34 cellular contexts compared by ENCODE assay signal in the genomic region with DNA sequence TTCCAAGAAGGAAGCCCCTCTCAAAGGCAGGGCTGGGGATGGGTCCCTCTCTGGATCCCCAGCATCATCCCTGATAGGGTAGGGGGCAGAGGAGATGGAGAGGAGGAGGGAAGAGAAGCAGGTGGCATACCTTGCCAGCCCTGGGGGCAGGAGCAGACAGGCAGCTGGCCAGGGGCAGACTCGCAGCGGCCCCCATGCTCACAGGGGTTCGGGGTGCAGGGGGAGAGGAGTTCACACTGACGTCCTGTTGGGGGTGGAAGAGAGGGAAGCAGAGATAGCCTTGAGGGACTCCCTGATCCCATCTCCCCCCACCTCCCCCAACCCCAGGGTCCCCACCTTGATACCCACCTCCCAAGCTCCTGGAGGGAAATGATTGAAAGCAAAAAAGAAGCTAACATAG. TPM values are rescaled to one million over a fixed set of nuclear protein-coding genes. Genes with fewer than 3 reads are reported as not detected.
"Had no signal": no experiment of that assay in that cellular context is flagged by ENCODE, and none has a peak within 500 bp of the region (broad histone marks: within the 10 kb centered on the region; RNA-seq: fewer than 3 reads in every experiment).

No MANE protein-coding gene starts in this region.

- H3K4me1 Mint-ChIP-seq: activated CD4-positive, alpha-beta memory T cell treated with anti-CD3 and anti-CD28 coated beads, Interleukin-2, amount 10 ng/mL, durations not matched to agents 7 days and 5 days; activated CD4-positive, alpha-beta T cell treated with anti-CD3 and anti-CD28 coated beads for 36 hours; activated CD4-positive, alpha-beta T cell treated with anti-CD3 and anti-CD28 coated beads, Interleukin-2, amount 10 ng/mL, durations not matched to agents 7 days and 5 days; activated CD8-positive, alpha-beta memory T cell treated with anti-CD3 and anti-CD28 coated beads, Interleukin-2, amount 10 ng/mL, durations not matched to agents 7 days and 5 days; activated naive CD8-positive, alpha-beta T cell treated with anti-CD3 and anti-CD28 coated beads for 36 hours had no signal

- H3K27me3 ChIP-seq: adrenal gland, body of pancreas, brain microvascular endothelial cell, breast epithelium had no signal

- H3K27me3 Mint-ChIP-seq: activated CD4-positive, alpha-beta memory T cell treated with anti-CD3 and anti-CD28 coated beads, Interleukin-2, amount 10 ng/mL, durations not matched to agents 7 days and 5 days; activated CD4-positive, alpha-beta T cell treated with anti-CD3 and anti-CD28 coated beads, Interleukin-2, amount 10 ng/mL, durations not matched to agents 7 days and 5 days; activated CD8-positive, alpha-beta memory T cell treated with anti-CD3 and anti-CD28 coated beads, Interleukin-2, amount 10 ng/mL, durations not matched to agents 7 days and 5 days; activated naive CD8-positive, alpha-beta T cell treated with anti-CD3 and anti-CD28 coated beads for 36 hours had no signal

- H3K36me3 ChIP-seq: adrenal gland, breast epithelium, WERI-Rb-1 had no signal

- H3K9me3 Mint-ChIP-seq: activated CD4-positive, alpha-beta memory T cell treated with anti-CD3 and anti-CD28 coated beads, Interleukin-2, amount 10 ng/mL, durations not matched to agents 7 days and 5 days; activated naive CD4-positive, alpha-beta T cell treated with anti-CD3 and anti-CD28 coated beads, Interleukin-2, amount 50 U/mL, for 72 hours; activated naive CD8-positive, alpha-beta T cell treated with anti-CD3 and anti-CD28 coated beads for 36 hours; activated T-cell treated with anti-CD3 and anti-CD28 coated beads, Interleukin-2, amount 50 U/mL, for 24 hours; activated T-helper 2 cell treated with anti-CD3 and anti-CD28 coated beads, Interferon-gamma antibody, Interleukin-2, Interleukin-4, amounts not matched to agents 10 μg/mL and 5 μg/mL and 100 μg/mL, durations not matched to agents 14 hours and 24 hours and 36 hours; T-helper 1 cell treated with Interleukin-12 subunit alpha and Interleukin-12 subunit beta and Interleukin-4 antibody, amounts not matched to agents 30 μg/mL and 1 μg/mL, for 36 hours; T-helper 2 cell treated with Interferon-gamma antibody and Interleukin-4, amounts not matched to agents 5 μg/mL and 100 μg/mL, for 36 hours; WTC11 had no signal

- DNase-seq: activated CD4-positive, alpha-beta memory T cell treated with anti-CD3 and anti-CD28 coated beads, Interleukin-2, amount 10 ng/mL, durations not matched to agents 7 days and 5 days; activated CD4-positive, alpha-beta T cell treated with anti-CD3 and anti-CD28 coated beads for 1 hour; activated CD4-positive, alpha-beta T cell treated with anti-CD3 and anti-CD28 coated beads for 36 hours; activated CD4-positive, alpha-beta T cell treated with anti-CD3 and anti-CD28 coated beads for 48 hours; activated CD4-positive, alpha-beta T cell treated with anti-CD3 and anti-CD28 coated beads, Interleukin-2, amount 10 ng/mL, durations not matched to agents 7 days and 5 days; activated CD4-positive, alpha-beta T cell treated with anti-CD3 and anti-CD28 coated beads, Interleukin-2, amount 50 U/mL, for 48 hours; activated CD4-positive, CD25-positive, alpha-beta regulatory T cell; activated CD8-positive, alpha-beta memory T cell treated with anti-CD3 and anti-CD28 coated beads for 24 hours; activated CD8-positive, alpha-beta memory T cell treated with anti-CD3 and anti-CD28 coated beads, Interleukin-2, amount 10 ng/mL, durations not matched to agents 7 days and 5 days; activated CD8-positive, alpha-beta memory T cell treated with anti-CD3 and anti-CD28 coated beads, Interleukin-2, amount 50 U/mL, for 48 hours; activated CD8-positive, alpha-beta T cell treated with anti-CD3 and anti-CD28 coated beads, Interleukin-2, amount 10 ng/mL, durations not matched to agents 7 days and 5 days; activated effector memory CD4-positive, alpha-beta T cell treated with Interleukin-2 at 50 U/mL for 16 hours; activated gamma-delta T cell; activated naive CD4-positive, alpha-beta T cell treated with anti-CD3 and anti-CD28 coated beads, Interleukin-2, amount 50 U/mL, for 16 hours; activated naive CD4-positive, alpha-beta T cell treated with Interleukin-2 at 50 U/mL for 16 hours; activated naive CD8-positive, alpha-beta T cell treated with anti-CD3 and anti-CD28 coated beads for 36 hours; activated T-cell treated with anti-CD3 and anti-CD28 coated beads, Interleukin-2, amount 50 U/mL, for 24 hours; activated T-cell treated with anti-CD3 and anti-CD28 coated beads, Interleukin-2, amount 50 U/mL, for 48 hours; adrenal gland; amniotic stem cell; aorta; body of pancreas; brain microvascular endothelial cell; central memory CD4-positive, alpha-beta T cell; T-helper 1 cell; T-helper 2 cell; T-helper 9 cell; WERI-Rb-1 had no signal

- H3K9me3 ChIP-seq: adrenal gland, body of pancreas, breast epithelium had no signal

- H3K4me3 Mint-ChIP-seq: activated CD4-positive, alpha-beta memory T cell treated with anti-CD3 and anti-CD28 coated beads, Interleukin-2, amount 10 ng/mL, durations not matched to agents 7 days and 5 days; activated CD4-positive, alpha-beta T cell treated with anti-CD3 and anti-CD28 coated beads for 36 hours; activated CD4-positive, alpha-beta T cell treated with anti-CD3 and anti-CD28 coated beads, Interleukin-2, amount 10 ng/mL, durations not matched to agents 7 days and 5 days; activated CD8-positive, alpha-beta memory T cell treated with anti-CD3 and anti-CD28 coated beads, Interleukin-2, amount 10 ng/mL, durations not matched to agents 7 days and 5 days; activated CD8-positive, alpha-beta T cell treated with anti-CD3 and anti-CD28 coated beads, Interleukin-2, amount 10 ng/mL, durations not matched to agents 7 days and 5 days; activated naive CD8-positive, alpha-beta T cell treated with anti-CD3 and anti-CD28 coated beads for 36 hours; activated T-cell treated with anti-CD3 and anti-CD28 coated beads, Interleukin-2, amount 50 U/mL, for 24 hours; T-helper 1 cell treated with Interleukin-12 subunit alpha and Interleukin-12 subunit beta and Interleukin-4 antibody, amounts not matched to agents 30 μg/mL and 1 μg/mL, for 36 hours; T-helper 2 cell treated with Interferon-gamma antibody and Interleukin-4, amounts not matched to agents 5 μg/mL and 100 μg/mL, for 36 hours; WTC11 had no signal

- H3K4me1 ChIP-seq: adrenal gland, body of pancreas, breast epithelium had no signal

- H3K27ac ChIP-seq: adrenal gland, body of pancreas, brain microvascular endothelial cell, breast epithelium, WERI-Rb-1 had no signal

- H3K4me3 ChIP-seq: adrenal gland, body of pancreas, breast epithelium had no signal

- H3K36me3 Mint-ChIP-seq: activated CD8-positive, alpha-beta memory T cell treated with anti-CD3 and anti-CD28 coated beads, Interleukin-2, amount 10 ng/mL, durations not matched to agents 7 days and 5 days; activated naive CD4-positive, alpha-beta T cell treated with anti-CD3 and anti-CD28 coated beads, Interleukin-2, amount 50 U/mL, for 72 hours; activated naive CD8-positive, alpha-beta T cell treated with anti-CD3 and anti-CD28 coated beads for 36 hours had no signal

- H3K27ac Mint-ChIP-seq: activated CD4-positive, alpha-beta memory T cell treated with anti-CD3 and anti-CD28 coated beads, Interleukin-2, amount 10 ng/mL, durations not matched to agents 7 days and 5 days; activated CD4-positive, alpha-beta T cell treated with anti-CD3 and anti-CD28 coated beads for 36 hours; activated CD4-positive, alpha-beta T cell treated with anti-CD3 and anti-CD28 coated beads, Interleukin-2, amount 10 ng/mL, durations not matched to agents 7 days and 5 days; activated CD8-positive, alpha-beta memory T cell treated with anti-CD3 and anti-CD28 coated beads, Interleukin-2, amount 10 ng/mL, durations not matched to agents 7 days and 5 days; activated CD8-positive, alpha-beta T cell treated with anti-CD3 and anti-CD28 coated beads, Interleukin-2, amount 10 ng/mL, durations not matched to agents 7 days and 5 days; activated naive CD4-positive, alpha-beta T cell treated with anti-CD3 and anti-CD28 coated beads, Interleukin-2, amount 50 U/mL, for 72 hours; activated naive CD8-positive, alpha-beta T cell treated with anti-CD3 and anti-CD28 coated beads for 36 hours; activated T-cell treated with anti-CD3 and anti-CD28 coated beads, Interleukin-2, amount 50 U/mL, for 24 hours; activated T-helper 2 cell treated with anti-CD3 and anti-CD28 coated beads, Interferon-gamma antibody, Interleukin-2, Interleukin-4, amounts not matched to agents 10 μg/mL and 5 μg/mL and 100 μg/mL, durations not matched to agents 14 hours and 24 hours and 36 hours; T-helper 1 cell treated with Interleukin-12 subunit alpha and Interleukin-12 subunit beta and Interleukin-4 antibody, amounts not matched to agents 30 μg/mL and 1 μg/mL, for 36 hours; T-helper 2 cell treated with Interferon-gamma antibody and Interleukin-4, amounts not matched to agents 5 μg/mL and 100 μg/mL, for 36 hours; WTC11 had no signal

RNA-seq across cellular contexts. Expression of gene NOTCH3, which starts 16.0 kb away (rescaled TPM):
- total RNA-seq: activated CD4-positive, alpha-beta memory T cell treated with anti-CD3 and anti-CD28 coated beads, Interleukin-2, amount 10 ng/mL, durations not matched to agents 7 days and 5 days; activated CD4-positive, alpha-beta T cell treated with anti-CD3 and anti-CD28 coated beads, Interleukin-2, amount 10 ng/mL, durations not matched to agents 7 days and 5 days; activated CD8-positive, alpha-beta memory T cell treated with anti-CD3 and anti-CD28 coated beads, Interleukin-2, amount 10 ng/mL, durations not matched to agents 7 days and 5 days; activated CD8-positive, alpha-beta T cell treated with anti-CD3 and anti-CD28 coated beads, Interleukin-2, amount 10 ng/mL, durations not matched to agents 7 days and 5 days; activated T-helper 2 cell treated with anti-CD3 and anti-CD28 coated beads, Interferon-gamma antibody, Interleukin-2, Interleukin-4, amounts not matched to agents 10 μg/mL and 5 μg/mL and 100 μg/mL, durations not matched to agents 14 hours and 24 hours and 36 hours had no signal

RNA-seq across cellular contexts. Expression of gene EPHX3, which starts 47.5 kb away (rescaled TPM):
- total RNA-seq: activated naive CD8-positive, alpha-beta T cell treated with anti-CD3 and anti-CD28 coated beads for 36 hours; body of pancreas had no signal
